In the genomic region with DNA sequence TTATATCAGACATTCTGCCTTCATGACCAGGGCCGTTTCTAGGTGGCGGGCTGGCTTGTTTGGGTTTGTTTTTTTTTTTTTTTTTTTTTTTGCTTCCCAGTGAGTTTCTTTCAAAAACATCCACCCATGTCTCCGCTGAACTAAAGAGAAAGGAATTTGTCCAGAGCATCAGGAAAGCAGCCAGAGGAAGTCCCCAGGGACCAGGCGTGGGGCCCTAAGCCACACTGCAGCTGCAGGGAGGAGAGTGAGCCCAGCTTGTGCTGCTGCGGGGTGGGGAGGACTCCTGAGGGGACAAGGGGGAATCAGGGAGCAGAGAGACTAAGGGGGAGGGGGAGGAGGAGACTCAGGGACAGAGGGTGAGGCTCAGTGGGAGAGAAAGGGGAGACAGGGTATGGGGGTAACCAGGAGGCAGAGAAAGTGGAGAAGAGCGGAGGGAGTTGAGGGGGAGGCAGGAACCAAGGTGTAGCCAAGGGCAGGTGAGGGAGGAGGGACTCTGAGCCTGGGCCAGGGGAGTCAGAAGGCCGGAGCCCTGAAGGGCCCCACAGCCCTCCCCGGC, we compare ENCODE assay signal across 11 cellular contexts. TPM values are rescaled to one million over a fixed set of nuclear protein-coding genes. Genes with fewer than 3 reads are reported as not detected.
DNase-seq lines count a peak whose midpoint lies in the region; ATAC-seq and TF ChIP-seq lines count a peak whose summit lies in the region.
"Had no signal": no experiment of that assay in that cellular context is flagged by ENCODE, and none has a peak within 500 bp of the region (broad histone marks: within the 10 kb centered on the region; RNA-seq: fewer than 3 reads in every experiment).

No MANE protein-coding gene starts in this region.

- peak overlapping the region in 1 of 2 donors; percentile 10 for H3K4me3 ChIP-seq in cardiac fibroblast (replicated peaks in 1 of 2; ENCODE audit: low read depth in 2 of 2, low read length in 2 of 2)
- H3K4me3 ChIP-seq: GM12878 had no signal

- H3K27ac Mint-ChIP-seq in nephron, result peak overlapping the region; percentile 93 to 95 (median 94)
- H3K27ac Mint-ChIP-seq in activated CD4-positive, alpha-beta memory T cell treated with anti-CD3 and anti-CD28 coated beads for 36 hours, result no peak overlapping the region

- H3K9me3 Mint-ChIP-seq in nephron, result no peaks in the 10 kb centered on the region
- H3K9me3 Mint-ChIP-seq in activated CD4-positive, alpha-beta memory T cell treated with anti-CD3 and anti-CD28 coated beads for 36 hours, result no peaks in the 10 kb centered on the region

- CTCF ChIA-PET in activated CD4-positive, alpha-beta memory T cell treated with anti-CD3 and anti-CD28 coated beads for 36 hours (lab: Charles Lee), result interaction anchor here (1.9 kb wide), 1 partner anchor 10 kb away, joined by 5 read pairs; no protein-coding TSS in a partner anchor

- peak overlapping the region in 2 of 3 experiments; percentile 3 to 7 for H3K4me3 Mint-ChIP-seq in nephron
- H3K4me3 Mint-ChIP-seq in activated CD4-positive, alpha-beta memory T cell treated with anti-CD3 and anti-CD28 coated beads for 36 hours, result no peak overlapping the region

- H3K27me3 Mint-ChIP-seq in nephron (ENCODE audit: low read depth), result peaks cover 3% of the 10 kb centered on the region
- no peaks in the 10 kb centered on the region for H3K27me3 Mint-ChIP-seq in activated CD4-positive, alpha-beta memory T cell treated with anti-CD3 and anti-CD28 coated beads for 36 hours

- TF ChIP-seq CTCF in cardiac fibroblast (IDR thresholded peaks at IDR 0.05; ENCODE audit: low read depth, low read length) (no peak), nephron (IDR thresholded peaks at IDR 0.05; ENCODE audit: unreplicated experiment in 3 of 3) (no peak)

- intact Hi-C loops in activated CD4-positive, alpha-beta memory T cell treated with anti-CD3 and anti-CD28 coated beads for 36 hours (cut with micrococcal nuclease), result no loop called here

- DNase-seq in AG20443 (ENCODE audit: low spot score) (peak; percentile 90), NCI-H1105 (lab: John Stamatoyannopoulos, UW) (peak; percentile 74), cardiac fibroblast (ENCODE audit: low read depth in 2 of 2) (peak; percentile 97 to 99)
- DNase-seq in activated CD4-positive, CD25-positive, alpha-beta regulatory T cell (lab: John Stamatoyannopoulos, UW), result no peak
- no peak for DNase-seq in activated CD4-positive, alpha-beta memory T cell treated with anti-CD3 and anti-CD28 coated beads for 36 hours
- DNase-seq in activated CD4-positive, alpha-beta T cell treated with anti-CD3 and anti-CD28 coated beads for 4 hours, result no peak

- ATAC-seq in GM19351 (IDR thresholded peaks at IDR 0.05; ENCODE audit: unreplicated experiment), result no peak

- peaks cover 51% of the 10 kb centered on the region for H3K4me1 Mint-ChIP-seq in nephron
- H3K4me1 Mint-ChIP-seq in activated CD4-positive, alpha-beta memory T cell treated with anti-CD3 and anti-CD28 coated beads for 36 hours (ENCODE audit: low read depth), result peaks cover 13% of the 10 kb centered on the region

- POLR2A ChIA-PET in activated CD4-positive, alpha-beta memory T cell treated with anti-CD3 and anti-CD28 coated beads for 36 hours (lab: Charles Lee), result no interaction called here

- no peaks in the 10 kb centered on the region for H3K36me3 Mint-ChIP-seq in nephron (ENCODE audit: low read depth)
- H3K36me3 Mint-ChIP-seq in activated CD4-positive, alpha-beta memory T cell treated with anti-CD3 and anti-CD28 coated beads for 36 hours, result no peaks in the 10 kb centered on the region

RNA-seq across cellular contexts. Expression of a gene that starts 49.5 kb away (rescaled TPM):
- total RNA-seq in activated CD4-positive, alpha-beta memory T cell treated with anti-CD3 and anti-CD28 coated beads for 36 hours, result under 1 TPM in 1 of 2 experiments, not detected in 1; 0.29 TPM
- total RNA-seq: glomerular endothelial cell, temporal lobe had no signal

Comparison
In these comparisons a context has a peak if more than half of its experiments do, and no peak if none do; other contexts are left out.
1. DNase-seq: peak in AG20443 (single experiment), NCI-H1105 (single experiment) and cardiac fibroblast (2 of 2); none in activated CD4-positive, CD25-positive, alpha-beta regulatory T cell (0 of 4), activated CD4-positive, alpha-beta memory T cell treated with anti-CD3 and anti-CD28 coated beads for 36 hours (single experiment) and activated CD4-positive, alpha-beta T cell treated with anti-CD3 and anti-CD28 coated beads for 4 hours (0 of 2).